11 cellular contexts compared by ENCODE assay signal in genomic region chr1:19425643-19426245, GRCh38. TPM values are rescaled to one million over a fixed set of nuclear protein-coding genes. Genes with fewer than 3 reads are reported as not detected.
DNase-seq lines count a peak whose midpoint lies in the region; ATAC-seq and TF ChIP-seq lines count a peak whose summit lies in the region.
"Had no signal": no experiment of that assay in that cellular context is flagged by ENCODE, and none has a peak within 500 bp of the region (broad histone marks: within the 10 kb centered on the region; RNA-seq: fewer than 3 reads in every experiment).

No MANE protein-coding gene starts in this region.

- TF ChIP-seq CTCF in right atrium auricular region (IDR thresholded peaks at IDR 0.05) (no peak), colonic mucosa (IDR thresholded peaks at IDR 0.05) (no peak), neutrophil (IDR thresholded peaks at IDR 0.05) (no peak)

- H3K9me3 ChIP-seq in right atrium auricular region (no peaks in the 10 kb centered on the region), colonic mucosa (no peaks in the 10 kb centered on the region), neutrophil (no peaks in the 10 kb centered on the region), aorta (ENCODE audit: control insufficient read depth, low read length) (no peaks in the 10 kb centered on the region)
- H3K9me3 ChIP-seq: BLaER1 treated with 17β-estradiol and CSF1 and Interleukin-3, amounts not matched to agents 10 nM and 100 nM had no signal

- WGBS in aorta, 2 donors, result 41 to 49% methylated on average over 6 of the region's 6 CpGs

- H3K36me3 ChIP-seq in right atrium auricular region (no peaks in the 10 kb centered on the region), colonic mucosa (no peaks in the 10 kb centered on the region), neutrophil (peaks cover 6% of the 10 kb centered on the region), aorta (ENCODE audit: control insufficient read depth in 1 of 2, insufficient read depth in 2 of 2, low read length in 1 of 2) (no peaks in the 10 kb centered on the region)

- intact Hi-C loops in cardiac septum (cut with DNase I), result no loop called here
- intact Hi-C loops in colonic mucosa (cut with DNase I), result no loop called here
- intact Hi-C loops in aorta (cut with DNase I), result no loop called here

- ATAC-seq in aorta (ENCODE audit: low FRiP score) (no peak), GM18517 (IDR thresholded peaks at IDR 0.05; ENCODE audit: unreplicated experiment) (no peak), HG03342 (IDR thresholded peaks at IDR 0.05; ENCODE audit: unreplicated experiment) (no peak)
- ATAC-seq: SK-N-SH treated with all-trans-retinoic acid at 6 μM for 48 hours had no signal

- H3K27me3 ChIP-seq in right atrium auricular region (no peaks in the 10 kb centered on the region), colonic mucosa (no peaks in the 10 kb centered on the region), neutrophil (no peaks in the 10 kb centered on the region), aorta (ENCODE audit: control insufficient read depth in 1 of 2, insufficient read depth in 2 of 2, low read length in 1 of 2) (no peaks in the 10 kb centered on the region)
- H3K27me3 ChIP-seq: BLaER1 treated with 17β-estradiol and CSF1 and Interleukin-3, amounts not matched to agents 10 nM and 100 nM had no signal

- H3K9ac ChIP-seq in colonic mucosa (ENCODE audit: low read depth in 2 of 2, low read length in 2 of 2), result peak overlapping the region in 1 of 2 donors; percentile 19
- H3K9ac ChIP-seq: BLaER1 treated with 17β-estradiol and CSF1 and Interleukin-3, amounts not matched to agents 10 nM and 100 nM had no signal

- H3K4me1 ChIP-seq in right atrium auricular region (peaks cover 0 to 98% of the 10 kb centered on the region in 2 donors), colonic mucosa (peaks cover 38% of the 10 kb centered on the region), neutrophil (ENCODE audit: control insufficient read depth in 1 of 2, insufficient read depth in 1 of 2, low read depth in 1 of 2, low read length in 1 of 2) (peaks cover 21 to 26% of the 10 kb centered on the region in 2 experiments), aorta (ENCODE audit: control insufficient read depth in 1 of 2, insufficient read depth in 2 of 2, low read length in 2 of 2) (peaks cover 10 to 27% of the 10 kb centered on the region in 2 donors)

- DNase-seq in right atrium auricular region (ENCODE audit: low spot score) (no peak), cardiac septum (ENCODE audit: low spot score) (no peak), colonic mucosa (peak; percentile 55), aorta (no peak), kidney tubule cell (ENCODE audit: low spot score) (no peak)
- DNase-seq: NCI-H1048 had no signal

- H3K27ac ChIP-seq in right atrium auricular region (peak overlapping the region; percentile 69 to 81), colonic mucosa (peak overlapping the region; percentile 35), neutrophil (peak overlapping the region; percentile 39), aorta (ENCODE audit: low read depth in 1 of 2, low read length in 2 of 2) (peak overlapping the region; percentile 19 to 70)

- H3K4me3 ChIP-seq in right atrium auricular region (no peak overlapping the region), colonic mucosa (no peak overlapping the region), neutrophil (ENCODE audit: low read depth in 1 of 2, low read length in 1 of 2) (no peak overlapping the region), aorta (ENCODE audit: low read length in 2 of 2) (no peak overlapping the region)
- H3K4me3 ChIP-seq: BLaER1 treated with 17β-estradiol and CSF1 and Interleukin-3, amounts not matched to agents 10 nM and 100 nM had no signal

RNA-seq across cellular contexts. Expression of gene CAPZB, which starts 59.6 kb away (rescaled TPM):
- total RNA-seq in right atrium auricular region (100 to 1,000 TPM in 1 of 2 donors, 10 to 100 TPM in 1; 87.8 to 122 TPM), cardiac septum (213 TPM), colonic mucosa (100 to 1,000 TPM; 397 to 407 TPM), aorta (100 to 1,000 TPM; 289 to 297 TPM)
- 100 to 1,000 TPM; 230 to 254 TPM for polyA plus RNA-seq in aorta
